9 cellular contexts compared by ENCODE assay signal in genomic region chr10:85612833-85613232, GRCh38.
A peak's percentile ranks its signal among the peaks of the same experiment; 100 is the strongest.
DNase-seq lines count a peak whose midpoint lies in the region; ATAC-seq, FAIRE-seq and TF ChIP-seq lines count a peak whose summit lies in the region.
"Had no signal": no experiment of that assay in that cellular context is flagged by ENCODE, and none has a peak within 500 bp of the region (broad histone marks: within the 10 kb centered on the region; RNA-seq: fewer than 3 reads in every experiment).

No MANE protein-coding gene starts in this region.

- H3K4ac ChIP-seq in mesendoderm (ENCODE audit: low read depth, low read length) = no peak overlapping the region

- no peaks in the 10 kb centered on the region for H3K9me2 ChIP-seq in PC-9 (ENCODE audit: insufficient read depth)

- no peaks in the 10 kb centered on the region for H3K79me2 ChIP-seq in PC-9 (ENCODE audit: low read depth)
- no peaks in the 10 kb centered on the region for H3K79me2 ChIP-seq in mesendoderm (ENCODE audit: control insufficient read depth, insufficient read depth, low read length)

- H3K23ac ChIP-seq in mesendoderm (ENCODE audit: low read length) = no peak overlapping the region

- H3K36me3 ChIP-seq in PC-9 (ENCODE audit: low read depth) (no peaks in the 10 kb centered on the region), mesendoderm (ENCODE audit: control insufficient read depth, insufficient read depth, low read length) (no peaks in the 10 kb centered on the region), pancreas (no peaks in the 10 kb centered on the region), aorta (ENCODE audit: control insufficient read depth in 1 of 2, insufficient read depth in 2 of 2, low read length in 1 of 2) (no peaks in the 10 kb centered on the region)

- no peak overlapping the region for H2AK5ac ChIP-seq in mesendoderm (ENCODE audit: low read length)

- intact Hi-C loops in PC-9 (cut with micrococcal nuclease; ENCODE audit: unreplicated experiment) = no loop called here
- intact Hi-C loops in pancreas (cut with DNase I) = no loop called here
- intact Hi-C loops in aorta (cut with DNase I) = no loop called here

- H4K8ac ChIP-seq in mesendoderm (ENCODE audit: low read depth, low read length) = no peak overlapping the region

- H3K4me3 ChIP-seq in PC-9 (no peak overlapping the region), mesendoderm (ENCODE audit: low read length) (no peak overlapping the region), pancreas (no peak overlapping the region), aorta (ENCODE audit: low read length in 2 of 2) (no peak overlapping the region)

- no peaks in the 10 kb centered on the region for H3K27me3 ChIP-seq in PC-9 (ENCODE audit: insufficient read depth, low read depth)
- no peaks in the 10 kb centered on the region for H3K27me3 ChIP-seq in mesendoderm (ENCODE audit: insufficient read depth, low read length, poor library complexity)
- no peaks in the 10 kb centered on the region for H3K27me3 ChIP-seq in pancreas
- H3K27me3 ChIP-seq in aorta (ENCODE audit: control insufficient read depth in 1 of 2, insufficient read depth in 2 of 2, low read length in 1 of 2) = no peaks in the 10 kb centered on the region

- H3F3A ChIP-seq in PC-9 (ENCODE audit: insufficient read depth, low read depth) = no peaks in the 10 kb centered on the region

- peak; percentile 57 for ATAC-seq in GM18867 (IDR thresholded peaks at IDR 0.05; ENCODE audit: unreplicated experiment)
- ATAC-seq in GM21825 (IDR thresholded peaks at IDR 0.05; ENCODE audit: unreplicated experiment) = peak; percentile 42
- no peak for ATAC-seq in pancreas
- no peak for ATAC-seq in aorta (ENCODE audit: low FRiP score)

- no peak overlapping the region for H2AFZ ChIP-seq in PC-9

- no peak overlapping the region for H3K18ac ChIP-seq in mesendoderm (ENCODE audit: low read length)

- H2BK15ac ChIP-seq in mesendoderm (replicated peaks; ENCODE audit: low read depth) = no peak overlapping the region

- no CpG with 5 or more reads among the region's 6 CpGs for WGBS in mesendoderm (ENCODE audit: extremely low coverage, insufficient coverage, low lambda C conversion rate)
- 72 to 77% methylated on average over 6 of the region's 6 CpGs for WGBS in pancreas, 2 donors
- 79 to 83% methylated on average over 6 of the region's 6 CpGs for WGBS in aorta, 2 donors

- FAIRE-seq in pancreas (lab: Jason Lieb, UNC) = no peak

- no TSS peak for BruUV-seq in PC-9 (replicated peaks; lab: Mats Ljungman, UMichigan)

- H2BK120ac ChIP-seq in mesendoderm (ENCODE audit: low read depth, low read length) = no peak overlapping the region

- no peaks in the 10 kb centered on the region for H3K79me1 ChIP-seq in mesendoderm (ENCODE audit: low read length)

- H3K9ac ChIP-seq in mesendoderm (ENCODE audit: low read length) = no peak overlapping the region

- in situ Hi-C loops in ACHN (cut with HindIII; ENCODE audit: low pct_ligation_motif_present, low pct_unique_long_range_greater_than_20kb, low sequenced_read_pairs) = no loop called here

- POLR2A ChIA-PET in PC-9 (lab: Charles Lee; ENCODE audit: unreplicated experiment) = no interaction called here

- no peaks in the 10 kb centered on the region for H3K9me3 ChIP-seq in PC-9 (ENCODE audit: insufficient read depth, low read depth)
- no peaks in the 10 kb centered on the region for H3K9me3 ChIP-seq in pancreas
- no peaks in the 10 kb centered on the region for H3K9me3 ChIP-seq in aorta (ENCODE audit: control insufficient read depth, low read length)

- H3K4me2 ChIP-seq in PC-9 (no peak overlapping the region), mesendoderm (ENCODE audit: low read length) (no peak overlapping the region)

- H3K27ac ChIP-seq in PC-9 = no peak overlapping the region
- no peak overlapping the region for H3K27ac ChIP-seq in mesendoderm (ENCODE audit: low read depth, low read length)
- H3K27ac ChIP-seq in pancreas = no peak overlapping the region
- no peak overlapping the region for H3K27ac ChIP-seq in aorta (ENCODE audit: low read depth in 1 of 2, low read length in 2 of 2)

- H3K4me1 ChIP-seq in PC-9 (replicated peaks; ENCODE audit: insufficient read depth) (no peaks in the 10 kb centered on the region), mesendoderm (ENCODE audit: control insufficient read depth, low read depth, low read length) (no peaks in the 10 kb centered on the region), pancreas (no peaks in the 10 kb centered on the region), aorta (ENCODE audit: control insufficient read depth in 1 of 2, insufficient read depth in 2 of 2, low read length in 2 of 2) (no peaks in the 10 kb centered on the region)

- no peaks in the 10 kb centered on the region for H4K20me1 ChIP-seq in PC-9 (ENCODE audit: insufficient read depth)

- DNase-seq in PC-9 (no peak), mesendoderm (peak; percentile 25), ACHN (no peak), pancreas (no peak), aorta (no peak), occipital lobe (lab: John Stamatoyannopoulos, UW) (no peak)
- DNase-seq: amniotic stem cell had no signal

- no peak overlapping the region for H3K56ac ChIP-seq in mesendoderm (ENCODE audit: low read length)

- no peak overlapping the region for H4K5ac ChIP-seq in mesendoderm (ENCODE audit: low read length)

- TF ChIP-seq CTCF in PC-9 (conservative IDR thresholded peaks at IDR 0.05) (peak; percentile 37; the same call in 1 of the 2 replicates), pancreas (IDR thresholded peaks at IDR 0.05) (no peak)

- H2BK5ac ChIP-seq in mesendoderm (ENCODE audit: low read length) = no peak overlapping the region

- CTCF ChIA-PET in PC-9 (lab: Charles Lee) = no interaction called here

Comparison
In these comparisons a context has a peak if more than half of its experiments do, and no peak if none do; other contexts are left out.
1. ATAC-seq: peak in GM18867 (single experiment) and GM21825 (single experiment); none in pancreas (0 of 4) and aorta (single experiment).